In genomic region chr12:23630524-23630923, GRCh38 we compare ENCODE assay signal across 34 cellular contexts.
"Had no signal": no experiment of that assay in that cellular context is flagged by ENCODE, and none has a peak within 500 bp of the region (broad histone marks: within the 10 kb centered on the region; RNA-seq: fewer than 3 reads in every experiment).

No MANE protein-coding gene starts in this region.

- DNase-seq: Karpas-422, Kasumi-1, MG63, MM.1S, MV-4-11, NCI-H1048, NCI-H1092, NCI-H1092 treated with DMSO at 0.1 percent for 48 hours, NCI-H1105, NCI-H1105 treated with DMSO at 0.1 percent for 48 hours, NCI-H1417, NCI-H1417 treated with DMSO at 0.1 percent for 48 hours, NCI-H1436, NCI-H1436 treated with DMSO at 0.1 percent for 48 hours, NCI-H146, NCI-H1694, NCI-H1694 treated with DMSO at 0.1 percent for 48 hours, NCI-H187, NCI-H187 treated with DMSO at 0.1 percent for 48 hours, NCI-H1930, NCI-H2029, NCI-H2029 treated with DMSO at 0.1 percent for 48 hours, NCI-H2081, NCI-H2081 treated with DMSO at 0.1 percent for 48 hours, NCI-H2107, NCI-H2171, NCI-H2171 treated with DMSO at 0.1 percent for 48 hours, NCI-H2227 treated with DMSO at 0.1 percent for 48 hours, NCI-H226, NCI-H345, NCI-H446, NCI-H446 treated with DMSO at 0.1 percent for 48 hours, NCI-H510A, NCI-H510A treated with DMSO at 0.1 percent for 48 hours had no signal

- H3K4me3 ChIP-seq: MG63 had no signal

- H3K27me3 ChIP-seq: MG63 had no signal

- H3K9me3 ChIP-seq: MG63 had no signal

- H3K36me3 ChIP-seq: MG63 had no signal
